Comparison of ENCODE assay signal across 1 cellular context in genomic region chr20:25303292-25304024, GRCh38.
TF ChIP-seq lines count a peak whose summit lies in the region.

No MANE protein-coding gene starts in this region.

TF ChIP-seq in GM12878, 131 proteins besides CTCF, POLR2A, EP300 and RAD21:
- TF ChIP-seq RFX5 (IDR thresholded peaks at IDR 0.05; ENCODE audit: low read depth, low read length) (no peak), NFXL1 (IDR thresholded peaks at IDR 0.05; ENCODE audit: borderline replicate concordance) (no peak), NBN (IDR thresholded peaks at IDR 0.05) (no peak), ESRRA (IDR thresholded peaks at IDR 0.05; ENCODE audit: low read length) (no peak), NFIC (IDR thresholded peaks at IDR 0.05; ENCODE audit: low read depth, low read length) (no peak), RB1 (IDR thresholded peaks at IDR 0.05; ENCODE audit: borderline replicate concordance) (no peak), ATF2 (IDR thresholded peaks at IDR 0.05; ENCODE audit: low read length) (no peak), KLF5 (IDR thresholded peaks at IDR 0.05; ENCODE audit: partially characterized antibody) (no peak), MXI1 (IDR thresholded peaks at IDR 0.05; ENCODE audit: low read depth, low read length) (no peak), ZBED1 (IDR thresholded peaks at IDR 0.05; ENCODE audit: borderline replicate concordance) (no peak), YBX1 (IDR thresholded peaks at IDR 0.05) (no peak), CUX1 (IDR thresholded peaks at IDR 0.05; ENCODE audit: insufficient replicate concordance, low read depth, low read length) (no peak), TCF12 (IDR thresholded peaks at IDR 0.05; ENCODE audit: low read depth, low read length) (no peak), ZNF207 (IDR thresholded peaks at IDR 0.05; ENCODE audit: borderline replicate concordance) (no peak), TAF1 (IDR thresholded peaks at IDR 0.05; ENCODE audit: borderline replicate concordance, low read depth, low read length) (no peak), EED (IDR thresholded peaks at IDR 0.05; ENCODE audit: low read depth) (no peak)
- TF ChIP-seq, protein P1, sequence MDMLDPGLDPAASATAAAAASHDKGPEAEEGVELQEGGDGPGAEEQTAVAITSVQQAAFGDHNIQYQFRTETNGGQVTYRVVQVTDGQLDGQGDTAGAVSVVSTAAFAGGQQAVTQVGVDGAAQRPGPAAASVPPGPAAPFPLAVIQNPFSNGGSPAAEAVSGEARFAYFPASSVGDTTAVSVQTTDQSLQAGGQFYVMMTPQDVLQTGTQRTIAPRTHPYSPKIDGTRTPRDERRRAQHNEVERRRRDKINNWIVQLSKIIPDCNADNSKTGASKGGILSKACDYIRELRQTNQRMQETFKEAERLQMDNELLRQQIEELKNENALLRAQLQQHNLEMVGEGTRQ (IDR thresholded peaks at IDR 0.05; ENCODE audit: borderline replicate concordance, low read depth, low read length): no peak
